In genomic region chr2:158890296-158890905, GRCh38 we compare ENCODE assay signal across 10 cellular contexts.
"Had no signal": no experiment of that assay in that cellular context is flagged by ENCODE, and none has a peak within 500 bp of the region (broad histone marks: within the 10 kb centered on the region; RNA-seq: fewer than 3 reads in every experiment).

No MANE protein-coding gene starts in this region.

- H3K9me3 ChIP-seq: gastroesophageal sphincter, tibial nerve had no signal

- H3K4me1 ChIP-seq: gastroesophageal sphincter, neural progenitor cell, parathyroid adenoma, tibial nerve had no signal

- H3K27me3 ChIP-seq: brain microvascular endothelial cell, gastroesophageal sphincter, neural progenitor cell, tibial nerve had no signal

- DNase-seq: activated CD4-positive, alpha-beta T cell treated with anti-CD3 and anti-CD28 coated beads, Interleukin-2, amount 50 U/mL, for 4 hours; activated CD8-positive, alpha-beta memory T cell treated with anti-CD3 and anti-CD28 coated beads, Interleukin-2, amount 10 ng/mL, durations not matched to agents 7 days and 5 days; activated effector memory CD4-positive, alpha-beta T cell treated with Interleukin-2 at 50 U/mL for 16 hours; activated T-cell treated with anti-CD3 and anti-CD28 coated beads, Interleukin-2, amount 50 U/mL, for 24 hours; brain microvascular endothelial cell; retina had no signal

- H3K4me3 ChIP-seq: gastroesophageal sphincter, neural progenitor cell, tibial nerve had no signal

- H3K36me3 ChIP-seq: brain microvascular endothelial cell, gastroesophageal sphincter, neural progenitor cell, tibial nerve had no signal

- H3K27ac ChIP-seq: gastroesophageal sphincter, neural progenitor cell, parathyroid adenoma, tibial nerve had no signal

- ATAC-seq: activated CD8-positive, alpha-beta memory T cell treated with anti-CD3 and anti-CD28 coated beads, Interleukin-2, amount 10 ng/mL, durations not matched to agents 7 days and 5 days; gastroesophageal sphincter had no signal
